Comparison of ENCODE assay signal across 9 cellular contexts in the genomic region with DNA sequence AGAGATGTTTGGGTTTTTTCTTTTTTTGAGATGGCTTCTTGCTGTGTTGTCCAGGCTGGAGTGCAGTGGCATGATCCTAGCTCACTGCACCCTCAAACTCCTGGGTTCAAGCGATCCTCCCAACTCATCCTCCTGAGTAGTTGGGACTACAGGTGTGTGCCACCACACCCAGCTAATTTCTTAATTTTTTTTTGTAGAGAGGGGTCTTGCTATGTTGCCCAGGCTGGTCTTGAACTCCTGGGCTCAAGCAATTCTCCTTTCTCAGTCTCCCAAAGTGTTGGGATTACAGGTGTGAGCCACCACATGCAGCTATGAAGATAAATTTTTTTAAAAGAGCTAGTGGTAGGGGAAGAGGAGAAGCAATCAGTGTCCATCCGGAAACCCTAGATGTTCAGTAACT.
"Had no signal": no experiment of that assay in that cellular context is flagged by ENCODE, and none has a peak within 500 bp of the region (broad histone marks: within the 10 kb centered on the region; RNA-seq: fewer than 3 reads in every experiment).

No MANE protein-coding gene starts in this region.

- H3K27ac Mint-ChIP-seq: GM23338, H9 had no signal

- H3K4me1 Mint-ChIP-seq: GM23338, H9 had no signal

- H3K9ac ChIP-seq: KMS-11 had no signal

- H3K27ac ChIP-seq: HL-60, KMS-11 had no signal

- H3K4me3 ChIP-seq: GM23338 had no signal

- DNase-seq: H9, HCEC 1CT, IMR-90, KBM-7 had no signal

- H3K4me3 Mint-ChIP-seq: GM23338, H9 had no signal

- H2AFZ ChIP-seq: GM23338 had no signal

- ATAC-seq: GM23338 had no signal

- FAIRE-seq: H1, H54 had no signal

- H3K4me2 ChIP-seq: GM23338, KMS-11 had no signal

- H3K9me3 Mint-ChIP-seq: GM23338, H9 had no signal
